13 cellular contexts compared by ENCODE assay signal in genomic region chr5:66912787-66913186, GRCh38.
DNase-seq lines count a peak whose midpoint lies in the region; ATAC-seq and TF ChIP-seq lines count a peak whose summit lies in the region.
"Had no signal": no experiment of that assay in that cellular context is flagged by ENCODE, and none has a peak within 500 bp of the region (broad histone marks: within the 10 kb centered on the region; RNA-seq: fewer than 3 reads in every experiment).

No MANE protein-coding gene starts in this region.

- H4K20me1 ChIP-seq in KMS-11 (ENCODE audit: insufficient read depth), result no peaks in the 10 kb centered on the region

- no peak overlapping the region for H2AFZ ChIP-seq in KMS-11 (ENCODE audit: low read depth)
- H2AFZ ChIP-seq in trophoblast cell (ENCODE audit: insufficient read depth, low read length, poor library complexity), result no peak overlapping the region

- H3K9ac ChIP-seq in KMS-11 (no peak overlapping the region), trophoblast cell (ENCODE audit: low read length) (no peak overlapping the region)

- no peak for ATAC-seq in GM21723 (IDR thresholded peaks at IDR 0.05; ENCODE audit: unreplicated experiment)
- no peak for ATAC-seq in HG03175 (IDR thresholded peaks at IDR 0.05; ENCODE audit: unreplicated experiment)
- ATAC-seq: CD8-positive, alpha-beta T cell; GM12878; HepG2 had no signal

- H3K79me1 ChIP-seq in trophoblast cell (ENCODE audit: low read length), result peaks cover 3% of the 10 kb centered on the region

- H3K36me3 ChIP-seq in KMS-11 (ENCODE audit: insufficient read depth) (no peaks in the 10 kb centered on the region), trophoblast cell (ENCODE audit: control insufficient read depth in 1 of 2, insufficient read depth in 2 of 2, low read length in 2 of 2) (no peaks in the 10 kb centered on the region)

- H3K27me3 ChIP-seq in KMS-11 (ENCODE audit: insufficient read depth, low read depth) (no peaks in the 10 kb centered on the region), trophoblast cell (ENCODE audit: insufficient read depth, low read length) (no peaks in the 10 kb centered on the region)

- H3K14ac ChIP-seq in trophoblast cell (ENCODE audit: low read length), result no peak overlapping the region

- H3K18ac ChIP-seq in trophoblast cell (ENCODE audit: low read length), result no peak overlapping the region

- H3K4me1 ChIP-seq in KMS-11 (ENCODE audit: low read depth, poor library complexity, severe bottlenecking) (peaks cover 16% of the 10 kb centered on the region), trophoblast cell (ENCODE audit: control insufficient read depth in 1 of 2, insufficient read depth in 2 of 2, low read length in 2 of 2) (no peaks in the 10 kb centered on the region)

- no peak overlapping the region for H4K12ac ChIP-seq in trophoblast cell (ENCODE audit: low read depth, low read length)

- H3K9me3 ChIP-seq in trophoblast cell (ENCODE audit: insufficient read depth, low read depth, low read length), result no peaks in the 10 kb centered on the region

- H2BK12ac ChIP-seq in trophoblast cell (ENCODE audit: low read length), result no peak overlapping the region

- no peak overlapping the region for H3K23ac ChIP-seq in trophoblast cell (ENCODE audit: low read length)

- H3K27ac ChIP-seq in KMS-11, result no peak overlapping the region
- H3K27ac ChIP-seq in trophoblast cell (ENCODE audit: low read depth, low read length), result no peak overlapping the region

- peak overlapping the region; percentile 14 for H3K4me2 ChIP-seq in KMS-11
- H3K4me2 ChIP-seq in trophoblast cell (ENCODE audit: low read length), result no peak overlapping the region

- H3K4me3 ChIP-seq in KMS-11 (IDR thresholded peaks at IDR 0.05; ENCODE audit: insufficient read depth, low read depth, low read length), result no peak overlapping the region
- H3K4me3 ChIP-seq in choroid plexus epithelial cell (ENCODE audit: low read depth, low read length), result no peak overlapping the region
- no peak overlapping the region for H3K4me3 ChIP-seq in trophoblast cell (ENCODE audit: low read depth, low read length)
- H3K4me3 ChIP-seq: GM12878 had no signal

- TF ChIP-seq CTCF in KMS-11 (conservative IDR thresholded peaks at IDR 0.05; ENCODE audit: low read depth, low read length), result no peak
- TF ChIP-seq CTCF in choroid plexus epithelial cell (conservative IDR thresholded peaks at IDR 0.05; ENCODE audit: low read depth, low read length), result no peak

- H3K79me2 ChIP-seq in KMS-11 (ENCODE audit: insufficient read depth, low read depth) (no peaks in the 10 kb centered on the region), trophoblast cell (ENCODE audit: control insufficient read depth, insufficient read depth, low read length, poor library complexity) (no peaks in the 10 kb centered on the region)

- H2BK120ac ChIP-seq in trophoblast cell (ENCODE audit: insufficient read depth, low read length, poor library complexity), result no peak overlapping the region

- H4K8ac ChIP-seq in trophoblast cell (ENCODE audit: low read depth, low read length), result no peak overlapping the region

- peak; percentile 19 for DNase-seq in OCI-M1 (lab: John Stamatoyannopoulos, UW)
- DNase-seq in choroid plexus epithelial cell (ENCODE audit: low read depth), result peak; percentile 23
- DNase-seq in trophoblast cell, result no peak
- no peak for DNase-seq in OCI-M2 (lab: John Stamatoyannopoulos, UW; ENCODE audit: unreplicated experiment)
- DNase-seq: CD8-positive, alpha-beta T cell; COR-L47; GOT3; H9 had no signal

- no peak overlapping the region for H2AK5ac ChIP-seq in trophoblast cell (ENCODE audit: low read length)

- H2BK5ac ChIP-seq in trophoblast cell (ENCODE audit: low read depth, low read length, poor library complexity), result no peak overlapping the region

- no peak overlapping the region for H3K4ac ChIP-seq in trophoblast cell (ENCODE audit: low read depth, low read length)

- H4K91ac ChIP-seq in trophoblast cell (ENCODE audit: low read depth, low read length), result no peak overlapping the region

Comparison
In these comparisons a context has a peak if more than half of its experiments do, and no peak if none do; other contexts are left out.
1. DNase-seq: peak in OCI-M1 (single experiment) and choroid plexus epithelial cell (single experiment); none in trophoblast cell (0 of 2) and OCI-M2 (single experiment).